18 cellular contexts compared by ENCODE assay signal in the genomic region with DNA sequence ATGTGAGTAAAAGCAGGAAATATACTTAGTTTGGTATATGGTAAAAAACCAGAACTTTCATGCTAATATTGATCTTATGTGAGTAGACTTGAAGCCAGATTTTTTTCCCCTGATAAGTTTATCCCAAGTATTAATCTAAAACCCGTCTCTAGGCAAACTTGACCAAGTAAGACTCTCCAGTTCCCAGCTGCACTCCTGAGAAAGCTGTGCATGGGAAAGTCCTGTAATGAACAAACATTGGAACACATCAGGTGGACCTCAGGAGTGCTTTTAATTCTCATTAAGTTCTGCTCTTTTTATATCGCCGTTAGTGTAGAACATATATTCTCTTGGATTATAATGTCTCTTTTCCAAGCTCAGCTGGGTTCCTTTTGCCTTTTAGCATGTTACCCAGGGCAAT.
A peak's percentile ranks its signal among the peaks of the same experiment; 100 is the strongest.
DNase-seq lines count a peak whose midpoint lies in the region; ATAC-seq, FAIRE-seq and TF ChIP-seq lines count a peak whose summit lies in the region.
"Had no signal": no experiment of that assay in that cellular context is flagged by ENCODE, and none has a peak within 500 bp of the region (broad histone marks: within the 10 kb centered on the region; RNA-seq: fewer than 3 reads in every experiment).

No MANE protein-coding gene starts in this region.

- no peak overlapping the region for H3K4me3 ChIP-seq in body of pancreas
- H3K4me3 ChIP-seq: BLaER1, GM23338 had no signal

- H3K9me3 Mint-ChIP-seq in activated CD4-positive, alpha-beta T cell treated with anti-CD3 and anti-CD28 coated beads, Interleukin-2, amount 10 ng/mL, durations not matched to agents 24 days and 14 days = no peaks in the 10 kb centered on the region
- H3K9me3 Mint-ChIP-seq in activated CD4-positive, alpha-beta T cell treated with anti-CD3 and anti-CD28 coated beads for 36 hours (ENCODE audit: low read depth) = no peaks in the 10 kb centered on the region
- H3K9me3 Mint-ChIP-seq in natural killer cell treated with Interleukin-12 subunit alpha and Interleukin-12 subunit beta and Interleukin-15 and Interleukin-18, amount 100 ng/mL, for 72 hours = no peaks in the 10 kb centered on the region
- no peaks in the 10 kb centered on the region for H3K9me3 Mint-ChIP-seq in activated naive CD8-positive, alpha-beta T cell treated with anti-CD3 and anti-CD28 coated beads, Interleukin-2, amount 50 U/mL, for 24 hours
- H3K9me3 Mint-ChIP-seq: GM23338 had no signal

- H3K27ac Mint-ChIP-seq in activated CD4-positive, alpha-beta T cell treated with anti-CD3 and anti-CD28 coated beads, Interleukin-2, amount 10 ng/mL, durations not matched to agents 24 days and 14 days = peak overlapping the region; percentile 30
- H3K27ac Mint-ChIP-seq in activated CD4-positive, alpha-beta T cell treated with anti-CD3 and anti-CD28 coated beads for 36 hours = no peak overlapping the region
- H3K27ac Mint-ChIP-seq in natural killer cell treated with Interleukin-12 subunit alpha and Interleukin-12 subunit beta and Interleukin-15 and Interleukin-18, amount 100 ng/mL, for 72 hours = peak overlapping the region; percentile 13 to 36
- no peak overlapping the region for H3K27ac Mint-ChIP-seq in activated naive CD8-positive, alpha-beta T cell treated with anti-CD3 and anti-CD28 coated beads, Interleukin-2, amount 50 U/mL, for 24 hours
- H3K27ac Mint-ChIP-seq: GM23338 had no signal

- peaks cover 25% of the 10 kb centered on the region for H3K4me1 ChIP-seq in body of pancreas

- CTCF ChIA-PET in activated CD4-positive, alpha-beta T cell treated with anti-CD3 and anti-CD28 coated beads for 36 hours (lab: Charles Lee) = interaction anchor here (0.6 to 3.6 kb wide), 9 partner anchors 14 to 127 kb away, joined by 3 to 13 read pairs (median 4); no protein-coding TSS in a partner anchor

- POLR2A ChIA-PET in activated CD4-positive, alpha-beta T cell treated with anti-CD3 and anti-CD28 coated beads for 36 hours (lab: Charles Lee) = no interaction called here

- H3K36me3 ChIP-seq in body of pancreas (replicated peaks in 1 of 2; ENCODE audit: insufficient read depth in 1 of 2, low read depth in 2 of 2) = no peaks in the 10 kb centered on the region

- WGBS in body of pancreas, 2 donors = 21 to 25% methylated on average over 3 of the region's 3 CpGs

- no peak overlapping the region for H3K4me3 Mint-ChIP-seq in activated CD4-positive, alpha-beta T cell treated with anti-CD3 and anti-CD28 coated beads, Interleukin-2, amount 10 ng/mL, durations not matched to agents 24 days and 14 days
- no peak overlapping the region for H3K4me3 Mint-ChIP-seq in activated CD4-positive, alpha-beta T cell treated with anti-CD3 and anti-CD28 coated beads for 36 hours
- H3K4me3 Mint-ChIP-seq in natural killer cell treated with Interleukin-12 subunit alpha and Interleukin-12 subunit beta and Interleukin-15 and Interleukin-18, amount 100 ng/mL, for 72 hours = no peak overlapping the region
- H3K4me3 Mint-ChIP-seq in activated naive CD8-positive, alpha-beta T cell treated with anti-CD3 and anti-CD28 coated beads, Interleukin-2, amount 50 U/mL, for 24 hours = no peak overlapping the region
- H3K4me3 Mint-ChIP-seq: GM23338 had no signal

- TF ChIP-seq CTCF in body of pancreas (IDR thresholded peaks at IDR 0.05) = no peak

- ATAC-seq in activated CD4-positive, alpha-beta T cell treated with anti-CD3 and anti-CD28 coated beads for 36 hours = no peak
- peak; percentile 45 for ATAC-seq in body of pancreas
- ATAC-seq in natural killer cell treated with Interleukin-12 subunit alpha and Interleukin-12 subunit beta and Interleukin-15 and Interleukin-18, amount 100 ng/mL, for 72 hours = no peak
- ATAC-seq in activated naive CD8-positive, alpha-beta T cell treated with anti-CD3 and anti-CD28 coated beads, Interleukin-2, amount 50 U/mL, for 24 hours = no peak
- ATAC-seq: GM23338 had no signal

- peaks cover 15% of the 10 kb centered on the region for H3K4me1 Mint-ChIP-seq in activated CD4-positive, alpha-beta T cell treated with anti-CD3 and anti-CD28 coated beads, Interleukin-2, amount 10 ng/mL, durations not matched to agents 24 days and 14 days
- peaks cover 19% of the 10 kb centered on the region for H3K4me1 Mint-ChIP-seq in activated CD4-positive, alpha-beta T cell treated with anti-CD3 and anti-CD28 coated beads for 36 hours
- H3K4me1 Mint-ChIP-seq in natural killer cell treated with Interleukin-12 subunit alpha and Interleukin-12 subunit beta and Interleukin-15 and Interleukin-18, amount 100 ng/mL, for 72 hours (ENCODE audit: low read depth in 2 of 2) = peaks cover 25 to 28% of the 10 kb centered on the region in 2 donors
- H3K4me1 Mint-ChIP-seq in activated naive CD8-positive, alpha-beta T cell treated with anti-CD3 and anti-CD28 coated beads, Interleukin-2, amount 50 U/mL, for 24 hours = peaks cover 21% of the 10 kb centered on the region

- peak; percentile 60 for FAIRE-seq in GM18507 (lab: Jason Lieb, UNC)
- FAIRE-seq: GM12891 had no signal

- TF ChIP-seq POLR2A in body of pancreas (IDR thresholded peaks at IDR 0.05) = no peak

- peaks cover 39% of the 10 kb centered on the region for H3K36me3 Mint-ChIP-seq in activated CD4-positive, alpha-beta T cell treated with anti-CD3 and anti-CD28 coated beads, Interleukin-2, amount 10 ng/mL, durations not matched to agents 24 days and 14 days (ENCODE audit: low read depth)
- peaks cover 30% of the 10 kb centered on the region for H3K36me3 Mint-ChIP-seq in activated CD4-positive, alpha-beta T cell treated with anti-CD3 and anti-CD28 coated beads for 36 hours (ENCODE audit: low read depth)
- H3K36me3 Mint-ChIP-seq in natural killer cell treated with Interleukin-12 subunit alpha and Interleukin-12 subunit beta and Interleukin-15 and Interleukin-18, amount 100 ng/mL, for 72 hours = peaks cover 25% of the 10 kb centered on the region
- peaks cover 30% of the 10 kb centered on the region for H3K36me3 Mint-ChIP-seq in activated naive CD8-positive, alpha-beta T cell treated with anti-CD3 and anti-CD28 coated beads, Interleukin-2, amount 50 U/mL, for 24 hours (ENCODE audit: low read depth)

- H3K27me3 Mint-ChIP-seq in activated CD4-positive, alpha-beta T cell treated with anti-CD3 and anti-CD28 coated beads, Interleukin-2, amount 10 ng/mL, durations not matched to agents 24 days and 14 days = no peaks in the 10 kb centered on the region
- H3K27me3 Mint-ChIP-seq in activated CD4-positive, alpha-beta T cell treated with anti-CD3 and anti-CD28 coated beads for 36 hours = no peaks in the 10 kb centered on the region
- H3K27me3 Mint-ChIP-seq in natural killer cell treated with Interleukin-12 subunit alpha and Interleukin-12 subunit beta and Interleukin-15 and Interleukin-18, amount 100 ng/mL, for 72 hours = no peaks in the 10 kb centered on the region
- H3K27me3 Mint-ChIP-seq in activated naive CD8-positive, alpha-beta T cell treated with anti-CD3 and anti-CD28 coated beads, Interleukin-2, amount 50 U/mL, for 24 hours = no peaks in the 10 kb centered on the region

- H3K27ac ChIP-seq in body of pancreas = peak overlapping the region in 3 of 4 donors; percentile 8 to 66 (median 27)
- H3K27ac ChIP-seq: BLaER1 had no signal

- no peak for DNase-seq in activated CD4-positive, alpha-beta T cell treated with anti-CD3 and anti-CD28 coated beads, Interleukin-2, amount 10 ng/mL, durations not matched to agents 24 days and 14 days
- DNase-seq in activated CD4-positive, alpha-beta T cell treated with anti-CD3 and anti-CD28 coated beads for 36 hours = no peak
- DNase-seq in GM18507 (ENCODE audit: extremely low spot score, insufficient read length, low read depth) = no peak
- peak in 2 of 4 donors; percentile 22 to 28 for DNase-seq in body of pancreas
- no peak for DNase-seq in natural killer cell treated with Interleukin-12 subunit alpha and Interleukin-12 subunit beta and Interleukin-15 and Interleukin-18, amount 100 ng/mL, for 72 hours (ENCODE audit: low spot score)
- DNase-seq in DMS79 (lab: John Stamatoyannopoulos, UW) = no peak
- no peak for DNase-seq in DMS114 treated with DMSO at 0.1 percent for 48 hours (lab: John Stamatoyannopoulos, UW; ENCODE audit: unreplicated experiment)
- no peak for DNase-seq in activated naive CD8-positive, alpha-beta T cell treated with anti-CD3 and anti-CD28 coated beads, Interleukin-2, amount 50 U/mL, for 24 hours
- DNase-seq: 8988T, AML-193, Calu3, DMS 273 treated with DMSO at 0.1 percent for 48 hours, DMS79 treated with DMSO at 0.1 percent for 48 hours, EL, H7 had no signal

- no peaks in the 10 kb centered on the region for H3K27me3 ChIP-seq in body of pancreas
- H3K27me3 ChIP-seq: BLaER1 had no signal

- intact Hi-C loops in activated CD4-positive, alpha-beta T cell treated with anti-CD3 and anti-CD28 coated beads, Interleukin-2, amount 10 ng/mL, durations not matched to agents 24 days and 14 days (cut with micrococcal nuclease) = no loop called here
- intact Hi-C loops in activated CD4-positive, alpha-beta T cell treated with anti-CD3 and anti-CD28 coated beads for 36 hours (cut with DNase I, micrococcal nuclease) = no loop called here
- intact Hi-C loops in body of pancreas (cut with DNase I) = no loop called here

- no peaks in the 10 kb centered on the region for H3K9me3 ChIP-seq in body of pancreas
- H3K9me3 ChIP-seq: BLaER1 had no signal

Comparison
In these comparisons a context has a peak if more than half of its experiments do, and no peak if none do; other contexts are left out.
1. H3K27ac Mint-ChIP-seq: peak in activated CD4-positive, alpha-beta T cell treated with anti-CD3 and anti-CD28 coated beads, Interleukin-2, amount 10 ng/mL, durations not matched to agents 24 days and 14 days (single experiment) and natural killer cell treated with Interleukin-12 subunit alpha and Interleukin-12 subunit beta and Interleukin-15 and Interleukin-18, amount 100 ng/mL, for 72 hours (2 of 2); none in activated CD4-positive, alpha-beta T cell treated with anti-CD3 and anti-CD28 coated beads for 36 hours (single experiment) and activated naive CD8-positive, alpha-beta T cell treated with anti-CD3 and anti-CD28 coated beads, Interleukin-2, amount 50 U/mL, for 24 hours (single experiment).